In the genomic region with DNA sequence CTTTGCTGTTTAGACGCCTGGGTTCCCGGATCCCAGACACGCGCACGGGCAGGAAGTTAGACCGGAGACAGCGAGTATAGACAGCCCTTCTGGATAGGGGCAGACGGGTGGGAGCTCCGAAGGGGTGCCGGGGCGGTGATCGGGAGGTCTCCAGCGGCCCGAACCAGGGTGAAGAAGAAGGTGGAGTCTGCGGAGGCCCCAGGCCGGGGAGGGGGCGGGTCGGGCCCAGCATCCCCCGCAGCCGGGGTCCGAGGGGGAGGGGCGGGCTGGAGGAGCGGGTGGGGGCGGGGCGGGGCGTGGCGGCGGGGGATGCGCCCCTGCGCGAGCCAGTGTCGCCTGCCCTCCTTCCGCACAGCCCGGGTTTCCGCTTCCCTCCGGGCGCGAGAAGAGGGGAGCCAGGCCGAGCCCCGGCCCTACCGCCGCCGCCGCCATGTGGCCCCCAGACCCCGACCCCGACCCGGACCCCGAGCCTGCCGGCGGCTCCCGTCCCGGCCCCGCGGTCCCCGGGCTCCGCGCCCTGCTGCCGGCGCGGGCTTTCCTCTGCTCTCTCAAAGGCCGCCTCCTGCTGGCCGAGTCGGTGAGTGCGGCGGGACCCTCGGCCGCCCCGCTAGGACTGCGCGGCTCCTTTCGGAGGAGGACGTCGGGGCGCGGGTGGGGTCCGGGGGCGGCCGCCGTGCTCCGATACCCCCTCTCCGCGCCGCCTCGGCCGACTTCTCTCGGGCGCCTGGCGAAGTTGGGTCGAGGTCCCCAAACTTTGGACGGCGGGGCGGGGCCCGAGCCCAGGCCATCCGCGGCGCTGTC, we compare ENCODE assay signal across 8 cellular contexts. TPM values are rescaled to one million over a fixed set of nuclear protein-coding genes. Genes with fewer than 3 reads are reported as not detected.
DNase-seq lines count a peak whose midpoint lies in the region; ATAC-seq, FAIRE-seq and TF ChIP-seq lines count a peak whose summit lies in the region.

A gene with protein sequence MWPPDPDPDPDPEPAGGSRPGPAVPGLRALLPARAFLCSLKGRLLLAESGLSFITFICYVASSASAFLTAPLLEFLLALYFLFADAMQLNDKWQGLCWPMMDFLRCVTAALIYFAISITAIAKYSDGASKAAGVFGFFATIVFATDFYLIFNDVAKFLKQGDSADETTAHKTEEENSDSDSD (plus strand): TSS at position 329 of the 801 bp plus-strand sequence. CDS start 102 bp downstream, at position 431.

- intact Hi-C loops in HCT116 (cut with micrococcal nuclease): loop anchor here (5.0 kb wide), 1 partner anchor 197 kb away; no protein-coding TSS in a partner anchor
- intact Hi-C loops in lower leg skin (cut with DNase I; ENCODE audit: low total_unique reads): no loop called here

- 0 out of 2 replicates have a peak, but pooled peaks cover 4% of the 10 kb centered on the region for H4K20me1 ChIP-seq in HCT116 (ENCODE audit: insufficient read depth)

- RAD21 ChIA-PET in HCT116 (lab: Charles Lee; ENCODE audit: low non-redundant PET in 1 of 2, low total read pairs in 2 of 2, uncharacterized antibody in 2 of 2, unreplicated experiment in 2 of 2): no interaction called here

- H3K4me2 ChIP-seq in HCT116 (ENCODE audit: low read length): peak within 1 kb of the TSS; percentile 89

- TF ChIP-seq POLR2A in HCT116 (IDR thresholded peaks at IDR 0.05; ENCODE audit: borderline replicate concordance, extremely low read depth, insufficient read depth, insufficient read length) (peak; percentile 25), lower leg skin (IDR thresholded peaks at IDR 0.05) (no peak)

- H3K4me1 ChIP-seq in HCT116 (ENCODE audit: control insufficient read depth in 1 of 2, insufficient read depth in 2 of 2, low read length in 2 of 2): peaks cover 24 to 39% of the 10 kb centered on the region in 2 experiments

- CTCF ChIA-PET in HCT116 (lab: Charles Lee): interaction anchor here (0.6 to 1.0 kb wide), 2 partner anchors 41 to 198 kb away, joined by 3 to 4 read pairs; no protein-coding TSS in a partner anchor

- H3K27me3 ChIP-seq in HCT116 (ENCODE audit: insufficient read depth, low read length): no peaks in the 10 kb centered on the region

- TF ChIP-seq CTCF in HCT116 (IDR thresholded peaks at IDR 0.05 in 2 of 3, conservative IDR thresholded peaks at IDR 0.05 in 1 of 3; ENCODE audit: borderline replicate concordance in 1 of 3, insufficient read depth in 1 of 3, low read depth in 2 of 3, low read length in 2 of 3) (peak; percentile 43 to 60 (median 44); a peak in 2 of 6 replicates), lower leg skin (IDR thresholded peaks at IDR 0.05) (no peak)

- no peak within 1 kb of the TSS for H2AFZ ChIP-seq in HCT116 (ENCODE audit: low read depth, low read length, poor library complexity, severe bottlenecking)

- DNase-seq in HCT116 (ENCODE audit: low read depth, low spot score): peak; percentile 21
- DNase-seq in NCI-H1694 (lab: John Stamatoyannopoulos, UW): peak; percentile 28
- DNase-seq in activated CD4-positive, alpha-beta T cell treated with anti-CD3 and anti-CD28 coated beads for 48 hours: peak; percentile 82
- DNase-seq in dermis blood vessel endothelial cell: peak; percentile 80
- DNase-seq in lower leg skin (ENCODE audit: low spot score in 2 of 2): peak in 1 of 2 donors; percentile 95
- DNase-seq in stimulated activated CD4-positive, alpha-beta T cell treated with anti-CD3 and anti-CD28 coated beads, TNF-alpha, amount 100 ng/mL, for 48 hours (ENCODE audit: low read depth in 3 of 3): peak; percentile 44 to 69 (median 49)
- DNase-seq in RCC 7860 (ENCODE audit: low spot score): no peak

- no TSS peak for BruUV-seq in HCT116 (replicated peaks; lab: Mats Ljungman, UMichigan)

- 0 to 1% methylated on average over 25 to 35 of the region's 96 CpGs for WGBS in lower leg skin, 2 donors

- peak; percentile 78 for ATAC-seq in HCT116

- no peaks in the 10 kb centered on the region for H3K9me2 ChIP-seq in HCT116 (ENCODE audit: insufficient read depth)

- H3K79me2 ChIP-seq in HCT116 (ENCODE audit: insufficient read depth, low read length): peaks cover 8% of the 10 kb centered on the region; the same call in 1 of the 2 replicates

- POLR2A ChIA-PET in HCT116 (lab: Charles Lee): no interaction called here

- H3K27ac ChIP-seq in HCT116 (ENCODE audit: low read depth, low read length): peak within 1 kb of the TSS; percentile 70

- no peak for FAIRE-seq in RCC 7860 (lab: Jason Lieb, UNC)

- H3K36me3 ChIP-seq in HCT116 (ENCODE audit: control insufficient read depth in 1 of 2, insufficient read depth in 2 of 2, low read length in 2 of 2): peaks cover 0 to 2% of the 10 kb centered on the region in 2 experiments; a peak in 2 of 4 replicates

- H3K9me3 ChIP-seq in HCT116 (ENCODE audit: control insufficient read depth in 1 of 2, insufficient read depth in 1 of 2, low read depth in 1 of 2, low read length in 2 of 2): no peaks in the 10 kb centered on the region

- peak; percentile 60 for TF ChIP-seq RAD21 in HCT116 (IDR thresholded peaks at IDR 0.05; ENCODE audit: low read depth)

- H3K9ac ChIP-seq in HCT116 (ENCODE audit: low read length): peak within 1 kb of the TSS; percentile 79

- H3K4me3 ChIP-seq in GM08714 (ENCODE audit: low read length) (peak within 1 kb of the TSS; percentile 52), HCT116 (replicated peaks in 1 of 2; ENCODE audit: low read depth in 1 of 2, low read length in 2 of 2) (peak within 1 kb of the TSS; percentile 62 to 75), lower leg skin (ENCODE audit: low read depth, poor library complexity, severe bottlenecking) (peak within 1 kb of the TSS; percentile 55)

TF ChIP-seq in HCT116, 20 proteins besides CTCF, POLR2A, EP300 and RAD21:
- TF ChIP-seq CBX3 (IDR thresholded peaks at IDR 0.05; ENCODE audit: low read depth) (no peak), POLR2AphosphoS5 (IDR thresholded peaks at IDR 0.05; ENCODE audit: low read depth, low read length) (peak; percentile 62), JUND (IDR thresholded peaks at IDR 0.05) (no peak), ZFX (IDR thresholded peaks at IDR 0.05) (peak; percentile 38; the same call in 1 of the 2 replicates)
- TF ChIP-seq, protein P1, sequence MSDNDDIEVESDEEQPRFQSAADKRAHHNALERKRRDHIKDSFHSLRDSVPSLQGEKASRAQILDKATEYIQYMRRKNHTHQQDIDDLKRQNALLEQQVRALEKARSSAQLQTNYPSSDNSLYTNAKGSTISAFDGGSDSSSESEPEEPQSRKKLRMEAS (IDR thresholded peaks at IDR 0.05): 0 out of 2 replicates have a peak, but pooled peaks have one; percentile 8

RNA-seq across cellular contexts. Expression of the gene that starts here (rescaled TPM):
- total RNA-seq in HCT116 (2021; ENCODE audit: unreplicated experiment): 12.8 TPM
- 9.8 and 11.8 TPM in 2 replicates for polyA plus RNA-seq in HCT116 (2012)
- 23.3 and 31.6 TPM in 2 replicates for total RNA-seq in dermis blood vessel endothelial cell
- total RNA-seq in lower leg skin: 10 to 100 TPM in 2 of 4 donors, 1 to 10 TPM in 2; 7.9 to 15.9 (median 10.0) TPM

Comparison
In these comparisons a context has a peak if more than half of its experiments do, and no peak if none do; other contexts are left out.
1. CTCF ChIP-seq: peak in HCT116 (3 of 3); none in lower leg skin (0 of 3).
2. Peak in every context shown above with its lines, with median percentiles within 50 percentile points of each other: H3K4me3 ChIP-seq.